Comparison of ENCODE assay signal across 9 cellular contexts in genomic region chr17:7440113-7440822, GRCh38. TPM values are rescaled to one million over a fixed set of nuclear protein-coding genes. Genes with fewer than 3 reads are reported as not detected.
DNase-seq lines count a peak whose midpoint lies in the region; ATAC-seq and TF ChIP-seq lines count a peak whose summit lies in the region.
"Had no signal": no experiment of that assay in that cellular context is flagged by ENCODE, and none has a peak within 500 bp of the region (broad histone marks: within the 10 kb centered on the region; RNA-seq: fewer than 3 reads in every experiment).

No MANE protein-coding gene starts in this region.

- H3K36me3 ChIP-seq in HUES48 (ENCODE audit: control insufficient read depth, insufficient read depth, low read length) = no peaks in the 10 kb centered on the region
- no peaks in the 10 kb centered on the region for H3K36me3 ChIP-seq in WERI-Rb-1
- no peaks in the 10 kb centered on the region for H3K36me3 ChIP-seq in vagina

- POLR2A ChIA-PET in naive thymus-derived CD8-positive, alpha-beta T cell (lab: Charles Lee) = interaction anchor here (0.7 to 8.3 kb wide), 12 partner anchors 8 to 396 kb away, joined by 3 to 133 read pairs (median 4); partner anchors contain the start of genes ACAP1, POLR2A, TMEM95 and ZBTB4

- peak overlapping the region; percentile 92 for H3K4me3 ChIP-seq in HUES48 (ENCODE audit: low read depth, low read length)
- H3K4me3 ChIP-seq in WERI-Rb-1 (ENCODE audit: low read depth, low read length) = peak overlapping the region; percentile 86
- peak overlapping the region; percentile 46 to 49 for H3K4me3 ChIP-seq in vagina

- intact Hi-C loops in CD14-positive monocyte (cut with micrococcal nuclease) (no loop called here), vagina (cut with DNase I) (no loop called here)

- H3K27me3 Mint-ChIP-seq in CD14-positive monocyte (ENCODE audit: low read depth in 3 of 3) (peaks cover 58 to 79% (median 70%) of the 10 kb centered on the region in 3 donors), endothelial cell (ENCODE audit: unreplicated experiment) (peaks cover 29% of the 10 kb centered on the region)
- peaks cover 9 to 65% (median 30%) of the 10 kb centered on the region in 5 donors for H3K27me3 Mint-ChIP-seq in naive thymus-derived CD8-positive, alpha-beta T cell

- H3K9me3 ChIP-seq in HUES48 (ENCODE audit: control insufficient read depth, insufficient read depth, low read length) (no peaks in the 10 kb centered on the region), WERI-Rb-1 (ENCODE audit: severe bottlenecking) (no peaks in the 10 kb centered on the region), vagina (no peaks in the 10 kb centered on the region)

- no peak for ATAC-seq in naive thymus-derived CD8-positive, alpha-beta T cell
- no peak for ATAC-seq in GM21825 (IDR thresholded peaks at IDR 0.05; ENCODE audit: unreplicated experiment)
- ATAC-seq in GM18907 (IDR thresholded peaks at IDR 0.05; ENCODE audit: unreplicated experiment) = no peak
- ATAC-seq: HCT116 had no signal

- TF ChIP-seq POLR2A in vagina (IDR thresholded peaks at IDR 0.05) = no peak

- DNase-seq in CD14-positive monocyte (ENCODE audit: low spot score) (no peak), WERI-Rb-1 (peak; percentile 58), endothelial cell (ENCODE audit: low spot score) (no peak), vagina (ENCODE audit: extremely low spot score in 2 of 2) (no peak)
- peak in 5 of 10 donors; percentile 21 to 44 (median 29) for DNase-seq in naive thymus-derived CD8-positive, alpha-beta T cell

- H3K27me3 ChIP-seq in HUES48 (ENCODE audit: control insufficient read depth, insufficient read depth, low read length) (peaks cover 24% of the 10 kb centered on the region), WERI-Rb-1 (ENCODE audit: insufficient read depth, low read depth, severe bottlenecking) (peaks cover 12% of the 10 kb centered on the region), vagina (no peaks in the 10 kb centered on the region)

- H3K4me1 Mint-ChIP-seq in CD14-positive monocyte (peaks cover 52% of the 10 kb centered on the region), endothelial cell (ENCODE audit: unreplicated experiment) (peaks cover 36% of the 10 kb centered on the region)
- H3K4me1 Mint-ChIP-seq in naive thymus-derived CD8-positive, alpha-beta T cell = peaks cover 27 to 51% (median 42%) of the 10 kb centered on the region in 4 donors

- H3K4me1 ChIP-seq in HUES48 (ENCODE audit: control insufficient read depth, insufficient read depth, low read length) = peaks cover 31% of the 10 kb centered on the region
- H3K4me1 ChIP-seq in vagina = peaks cover 68% of the 10 kb centered on the region

- H3K27ac ChIP-seq in HUES48 (ENCODE audit: low read depth, low read length) = peak overlapping the region; percentile 86
- H3K27ac ChIP-seq in WERI-Rb-1 = peak overlapping the region; percentile 41
- peak overlapping the region; percentile 81 for H3K27ac ChIP-seq in vagina

- H3K27ac Mint-ChIP-seq in CD14-positive monocyte (peak overlapping the region in 1 of 7 donors; percentile 40), endothelial cell (ENCODE audit: unreplicated experiment) (peak overlapping the region; percentile 72)
- peak overlapping the region in 8 of 10 donors; percentile 3 to 81 (median 74) for H3K27ac Mint-ChIP-seq in naive thymus-derived CD8-positive, alpha-beta T cell

- H3K9ac ChIP-seq in HUES48 (ENCODE audit: low read depth, low read length) = peak overlapping the region; percentile 93

- H3K36me3 Mint-ChIP-seq in CD14-positive monocyte (peaks cover 10 to 17% of the 10 kb centered on the region in 2 donors), endothelial cell (ENCODE audit: low read depth, unreplicated experiment) (no peaks in the 10 kb centered on the region)
- no peaks in the 10 kb centered on the region for H3K36me3 Mint-ChIP-seq in naive thymus-derived CD8-positive, alpha-beta T cell

- H3K9me3 Mint-ChIP-seq in CD14-positive monocyte = peaks cover 0 to 17% (median 9%) of the 10 kb centered on the region in 7 donors
- H3K9me3 Mint-ChIP-seq in endothelial cell (ENCODE audit: unreplicated experiment) = no peaks in the 10 kb centered on the region
- no peaks in the 10 kb centered on the region for H3K9me3 Mint-ChIP-seq in naive thymus-derived CD8-positive, alpha-beta T cell

- TF ChIP-seq CTCF in CD14-positive monocyte (IDR thresholded peaks at IDR 0.05) (no peak), WERI-Rb-1 (IDR thresholded peaks at IDR 0.05; ENCODE audit: low read depth, low read length) (no peak), endothelial cell (IDR thresholded peaks at IDR 0.05; ENCODE audit: unreplicated experiment) (no peak), vagina (IDR thresholded peaks at IDR 0.05) (no peak)

- peak overlapping the region; percentile 66 to 84 for H3K4me3 Mint-ChIP-seq in CD14-positive monocyte
- H3K4me3 Mint-ChIP-seq in endothelial cell (ENCODE audit: unreplicated experiment) = peak overlapping the region; percentile 92
- peak overlapping the region; percentile 80 to 95 (median 86) for H3K4me3 Mint-ChIP-seq in naive thymus-derived CD8-positive, alpha-beta T cell

RNA-seq across cellular contexts. Expression of gene FGF11, which starts 1.0 kb away (rescaled TPM):
- polyA plus RNA-seq in CD14-positive monocyte = not detected
- total RNA-seq in endothelial cell (ENCODE audit: unreplicated experiment) = 19.7 TPM
- 1 to 10 TPM; 2.4 to 3.0 TPM for total RNA-seq in naive thymus-derived CD8-positive, alpha-beta T cell
- polyA plus RNA-seq in naive thymus-derived CD8-positive, alpha-beta T cell = under 1 TPM; 0.10 to 0.32 (median 0.22) TPM
- 10.8 TPM for total RNA-seq in vagina

RNA-seq across cellular contexts. Expression of gene CHRNB1, which starts 4.6 kb away (rescaled TPM):
- 10 to 100 TPM; 14.7 to 15.7 TPM for polyA plus RNA-seq in CD14-positive monocyte
- total RNA-seq in endothelial cell (ENCODE audit: unreplicated experiment) (11.8 TPM), vagina (5.9 TPM)
- 1 to 10 TPM; 5.4 to 7.3 TPM for total RNA-seq in naive thymus-derived CD8-positive, alpha-beta T cell
- 10 to 100 TPM; 18.1 to 24.5 (median 24.3) TPM for polyA plus RNA-seq in naive thymus-derived CD8-positive, alpha-beta T cell

RNA-seq across cellular contexts. Expression of gene TMEM102, which starts 5.0 kb away (rescaled TPM):
- polyA plus RNA-seq in CD14-positive monocyte = 10 to 100 TPM in 1 of 2 donors, 1 to 10 TPM in 1; 9.8 to 11.3 TPM
- total RNA-seq in endothelial cell (ENCODE audit: unreplicated experiment) = 6.1 TPM
- total RNA-seq in naive thymus-derived CD8-positive, alpha-beta T cell = 10 to 100 TPM; 12.2 to 12.8 TPM
- 10 to 100 TPM in 2 of 3 donors, 1 to 10 TPM in 1; 9.8 to 19.1 (median 12.1) TPM for polyA plus RNA-seq in naive thymus-derived CD8-positive, alpha-beta T cell
- total RNA-seq in vagina = 9.8 TPM

RNA-seq across cellular contexts. Expression of gene SPEM3, which starts 11.6 kb away (rescaled TPM):
- polyA plus RNA-seq in CD14-positive monocyte = not detected
- total RNA-seq in endothelial cell (ENCODE audit: unreplicated experiment) (not detected), vagina (not detected)
- total RNA-seq in naive thymus-derived CD8-positive, alpha-beta T cell = not detected
- not detected for polyA plus RNA-seq in naive thymus-derived CD8-positive, alpha-beta T cell

RNA-seq across cellular contexts. Expression of gene SPEM2, which starts 14.9 kb away (rescaled TPM):
- not detected for polyA plus RNA-seq in CD14-positive monocyte
- total RNA-seq in endothelial cell (ENCODE audit: unreplicated experiment) (0.15 TPM), vagina (not detected)
- not detected for total RNA-seq in naive thymus-derived CD8-positive, alpha-beta T cell
- not detected for polyA plus RNA-seq in naive thymus-derived CD8-positive, alpha-beta T cell
